24 cellular contexts compared by ENCODE assay signal in genomic region chr1:61330571-61330970, GRCh38.
"Had no signal": no experiment of that assay in that cellular context is flagged by ENCODE, and none has a peak within 500 bp of the region (broad histone marks: within the 10 kb centered on the region; RNA-seq: fewer than 3 reads in every experiment).

No MANE protein-coding gene starts in this region.

- H3K4me3 ChIP-seq: left lung, lower lobe of right lung, pancreas, prostate gland, sigmoid colon, spleen, suprapubic skin, thoracic aorta, tibial artery, upper lobe of right lung had no signal

- H3K36me3 ChIP-seq: left lung, lower lobe of right lung, pancreas, prostate gland, spleen, suprapubic skin, upper lobe of right lung had no signal

- ATAC-seq: left colon; left lung; lower lobe of right lung; naive thymus-derived CD8-positive, alpha-beta T cell; pancreas; right cardiac atrium; stimulated activated effector memory CD8-positive, alpha-beta T cell treated with anti-CD3 and anti-CD28 coated beads, Interleukin-12 subunit alpha, Interleukin-12 subunit beta, amount 100 ng/mL, for 72 hours; upper lobe of right lung had no signal

- H3K27me3 ChIP-seq: left lung, pancreas, sigmoid colon, spleen, suprapubic skin, tibial artery, upper lobe of right lung had no signal

- FAIRE-seq: kidney, pancreas, small intestine, urothelium cell line had no signal

- H3K27ac ChIP-seq: left lung, lower lobe of right lung, pancreas, prostate gland, sigmoid colon, spleen, suprapubic skin, thoracic aorta, tibial artery, upper lobe of right lung had no signal

- H3K4me1 ChIP-seq: left lung, lower lobe of right lung, prostate gland, suprapubic skin, upper lobe of right lung had no signal

- DNase-seq: kidney; left colon; left lung; lower lobe of right lung; mammary epithelial cell; mesenchymal stem cell; naive thymus-derived CD8-positive, alpha-beta T cell; nucleus accumbens; pancreas; posterior cingulate gyrus; retina; right cardiac atrium; sigmoid colon; small intestine; spleen; stimulated activated CD4-positive, alpha-beta T cell treated with anti-CD3 and anti-CD28 coated beads, Interleukin-4, amount 100 ng/mL, for 24 hours; stimulated activated naive CD4-positive, alpha-beta T cell; tibial artery; upper lobe of right lung had no signal

- H3K9me3 ChIP-seq: left lung, lower lobe of right lung, pancreas, prostate gland, sigmoid colon, spleen, suprapubic skin, thoracic aorta, tibial artery, upper lobe of right lung had no signal
